Comparison of ENCODE assay signal across 11 cellular contexts in the genomic region with DNA sequence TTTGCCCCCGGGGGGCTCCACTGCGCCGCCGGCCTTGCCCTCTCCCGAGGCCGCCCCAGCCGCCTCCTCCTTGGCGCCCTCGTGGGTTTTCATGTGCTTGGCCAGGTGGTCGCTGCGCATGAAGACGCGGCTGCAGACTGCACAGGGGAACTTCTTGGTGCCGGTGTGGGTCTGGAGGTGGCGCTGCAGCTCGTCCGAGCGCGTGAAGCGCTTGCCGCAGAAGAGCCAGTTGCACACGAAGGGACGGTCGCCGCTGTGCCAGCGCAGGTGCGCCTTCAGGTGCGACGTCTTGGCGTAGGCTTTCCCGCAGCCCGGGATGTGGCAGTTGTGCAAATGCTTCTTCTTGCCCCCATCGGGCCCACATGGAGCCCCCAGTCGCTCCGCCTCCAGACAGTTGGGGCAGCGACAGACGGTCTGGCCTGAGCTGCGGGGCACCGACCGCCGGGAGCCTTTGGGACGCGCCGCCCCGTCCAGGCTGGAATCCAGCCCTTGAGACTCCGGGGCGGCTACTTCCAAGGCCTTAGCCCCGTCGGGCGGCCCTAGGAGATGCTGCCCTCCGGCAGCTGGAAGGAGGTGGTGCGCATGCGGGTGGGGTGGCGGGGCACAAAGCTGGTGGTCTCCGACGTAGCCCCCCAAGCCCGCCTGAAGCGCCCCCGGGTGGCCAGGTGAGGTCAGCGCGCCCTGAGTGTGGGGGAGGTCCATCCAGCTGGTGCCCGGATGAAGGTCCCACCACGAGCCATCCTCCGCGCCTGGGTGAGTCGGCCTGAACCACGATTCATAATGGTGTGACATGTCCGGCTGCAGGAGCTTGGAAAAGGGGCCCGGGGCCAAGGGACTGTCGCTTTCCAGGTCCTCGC. TPM values are rescaled to one million over a fixed set of nuclear protein-coding genes. Genes with fewer than 3 reads are reported as not detected.
DNase-seq lines count a peak whose midpoint lies in the region; ATAC-seq and TF ChIP-seq lines count a peak whose summit lies in the region.
"Had no signal": no experiment of that assay in that cellular context is flagged by ENCODE, and none has a peak within 500 bp of the region (broad histone marks: within the 10 kb centered on the region; RNA-seq: fewer than 3 reads in every experiment).

No MANE protein-coding gene starts in this region.

- H3K4me2 ChIP-seq in SK-N-SH = peak overlapping the region; percentile 26; the same call in 1 of the 2 replicates

- H3F3A ChIP-seq in SK-N-SH (replicated peaks; ENCODE audit: insufficient read depth) = peaks cover 3% of the 10 kb centered on the region

- intact Hi-C loops in left ventricle myocardium inferior (cut with micrococcal nuclease) = loop anchor here (10.0 kb wide), 1 partner anchor 127 kb away; the partner anchor contains the start of gene CDK5RAP3
- intact Hi-C loops in heart right ventricle (cut with DNase I) = loop anchor here in 6 of 10 donors (2.0 to 10.0 kb wide), 6 partner anchors 37 to 170 kb away; partner anchors contain the start of gene PNPO (in 4 of the 6)

- TF ChIP-seq RAD21 in SK-N-SH (IDR thresholded peaks at IDR 0.05; ENCODE audit: low read length) = peak; percentile 57

- CTCF ChIA-PET in SK-N-SH (lab: Yijun Ruan, JAX) = interaction anchor here (0.8 to 33.0 kb wide), 23 partner anchors 5 to 239 kb away, joined by 3 to 1447 read pairs (median 4); partner anchors contain the start of genes LRRC46, MRPL10, OSBPL7 and PNPO

- H3K4me1 ChIP-seq in left ventricle myocardium inferior = peaks cover 30% of the 10 kb centered on the region
- H3K4me1 ChIP-seq in heart right ventricle = peaks cover 5 to 42% (median 13%) of the 10 kb centered on the region in 9 donors
- H3K4me1 ChIP-seq in SK-N-SH (ENCODE audit: control insufficient read depth in 1 of 2, insufficient read depth in 2 of 2, low read depth in 1 of 2, low read length in 1 of 2) = peaks cover 0 to 21% of the 10 kb centered on the region in 2 experiments; a peak in 2 of 4 replicates

- 0 out of 2 replicates have a peak, but pooled peaks cover under 1% of the 10 kb centered on the region for H4K20me1 ChIP-seq in SK-N-SH (ENCODE audit: insufficient read depth)

- 28 to 38% methylated on average over 67 to 71 of the region's 71 CpGs for WGBS in heart right ventricle, 2 donors
- 23% methylated on average over 44 of the region's 71 CpGs for WGBS in SK-N-SH (ENCODE audit: low lambda C conversion rate)

- no peaks in the 10 kb centered on the region for H3K79me2 ChIP-seq in SK-N-SH (ENCODE audit: insufficient read depth)

- peak; percentile 38 for TF ChIP-seq CTCF in left ventricle myocardium inferior (IDR thresholded peaks at IDR 0.05; ENCODE audit: borderline replicate concordance)
- peak in 4 of 9 donors; percentile 22 to 39 (median 33) for TF ChIP-seq CTCF in heart right ventricle (IDR thresholded peaks at IDR 0.05)
- peak; percentile 50 for TF ChIP-seq CTCF in SK-N-SH (IDR thresholded peaks at IDR 0.05)
- TF ChIP-seq CTCF in fibroblast of villous mesenchyme (IDR thresholded peaks at IDR 0.05; ENCODE audit: insufficient read depth, low read depth, low read length) = peak; percentile 9

- H3K27me3 ChIP-seq in left ventricle myocardium inferior (ENCODE audit: low read depth) = peaks cover 91% of the 10 kb centered on the region
- peaks cover 25 to 86% (median 73%) of the 10 kb centered on the region in 7 donors for H3K27me3 ChIP-seq in heart right ventricle
- peaks cover 75% of the 10 kb centered on the region for H3K27me3 ChIP-seq in SK-N-SH (ENCODE audit: insufficient read depth)

- no peak overlapping the region for H2AFZ ChIP-seq in SK-N-SH (ENCODE audit: low read depth)

- H3K9me2 ChIP-seq in SK-N-SH = no peaks in the 10 kb centered on the region

- no peaks in the 10 kb centered on the region for H3K9me3 ChIP-seq in left ventricle myocardium inferior (replicated peaks)
- H3K9me3 ChIP-seq in heart right ventricle = no peaks in the 10 kb centered on the region
- H3K9me3 ChIP-seq in SK-N-SH = no peaks in the 10 kb centered on the region
- H3K9me3 ChIP-seq: sigmoid colon, thyroid gland had no signal

- no peak overlapping the region for H3K9ac ChIP-seq in SK-N-SH

- no peak for TF ChIP-seq EP300 in SK-N-SH (IDR thresholded peaks at IDR 0.05; ENCODE audit: borderline replicate concordance in 1 of 2, low read depth in 1 of 2, low read length in 1 of 2)

- H3K4me3 ChIP-seq in left ventricle myocardium inferior (no peak overlapping the region), heart right ventricle (no peak overlapping the region), SK-N-SH (ENCODE audit: low read depth in 2 of 2, low read length in 1 of 2) (no peak overlapping the region; a peak in 2 of 4 replicates), fibroblast of villous mesenchyme (ENCODE audit: low read depth, low read length) (no peak overlapping the region)
- H3K4me3 ChIP-seq: sigmoid colon, thyroid gland had no signal

- DNase-seq in left ventricle myocardium inferior (no peak), heart right ventricle (no peak), SK-N-SH (peak; percentile 71), fibroblast of villous mesenchyme (ENCODE audit: low read depth) (no peak), NCI-H1417 (lab: John Stamatoyannopoulos, UW) (no peak)
- peak; percentile 15 for DNase-seq in stimulated activated CD4-positive, alpha-beta T cell treated with anti-CD3 and anti-CD28 coated beads, Interleukin-4, amount 100 ng/mL, for 24 hours
- DNase-seq: NCI-H226, sigmoid colon had no signal

- H3K36me3 ChIP-seq in left ventricle myocardium inferior (no peaks in the 10 kb centered on the region), heart right ventricle (no peaks in the 10 kb centered on the region), SK-N-SH (replicated peaks in 1 of 2; ENCODE audit: control insufficient read depth in 1 of 2, insufficient read depth in 2 of 2, low read length in 1 of 2) (no peaks in the 10 kb centered on the region)
- H3K36me3 ChIP-seq: sigmoid colon, thyroid gland had no signal

- no peak for ATAC-seq in heart right ventricle
- ATAC-seq in GM19351 (IDR thresholded peaks at IDR 0.05; ENCODE audit: unreplicated experiment) = no peak
- no peak for ATAC-seq in HG03097 (IDR thresholded peaks at IDR 0.05; ENCODE audit: low FRiP score, unreplicated experiment)

- POLR2A ChIA-PET in SK-N-SH (lab: Yijun Ruan, JAX) = interaction anchor here (1.6 to 2.4 kb wide), 3 partner anchors 10 to 49 kb away, joined by 4 to 10 read pairs (median 4); partner anchors contain the start of gene SP2

- H3K27ac ChIP-seq in left ventricle myocardium inferior (replicated peaks) (no peak overlapping the region), heart right ventricle (no peak overlapping the region), SK-N-SH (ENCODE audit: low read depth in 2 of 2, low read length in 1 of 2) (no peak overlapping the region)
- H3K27ac ChIP-seq: sigmoid colon, thyroid gland had no signal

TF ChIP-seq in SK-N-SH, 30 proteins besides CTCF, POLR2A, EP300 and RAD21:
- TF ChIP-seq, protein P1, sequence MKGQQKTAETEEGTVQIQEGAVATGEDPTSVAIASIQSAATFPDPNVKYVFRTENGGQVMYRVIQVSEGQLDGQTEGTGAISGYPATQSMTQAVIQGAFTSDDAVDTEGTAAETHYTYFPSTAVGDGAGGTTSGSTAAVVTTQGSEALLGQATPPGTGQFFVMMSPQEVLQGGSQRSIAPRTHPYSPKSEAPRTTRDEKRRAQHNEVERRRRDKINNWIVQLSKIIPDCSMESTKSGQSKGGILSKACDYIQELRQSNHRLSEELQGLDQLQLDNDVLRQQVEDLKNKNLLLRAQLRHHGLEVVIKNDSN (IDR thresholded peaks at IDR 0.05; ENCODE audit: borderline replicate concordance, low read depth) = no peak
- peak; percentile 63 for TF ChIP-seq SMC3 (IDR thresholded peaks at IDR 0.05; ENCODE audit: low read depth, low read length)
- TF ChIP-seq GATA2 (CRISPR knock-in tag; IDR thresholded peaks at IDR 0.05) = no peak

RNA-seq across cellular contexts. Expression of gene SP6, which starts 3.4 kb away (rescaled TPM):
- total RNA-seq in left ventricle myocardium inferior (0.16 TPM), heart right ventricle (under 1 TPM; 0.05 to 0.51 (median 0.20) TPM), fibroblast of villous mesenchyme (under 0.01 TPM in 2 replicates)
- polyA plus RNA-seq in heart right ventricle (1 to 10 TPM in 1 of 2 donors, under 1 TPM in 1; 0.22 to 1.9 TPM), SK-N-SH (2012; rRNA removed) (0.03 TPM in 2 replicates)
- 0.03 and 0.05 TPM in 2 replicates for polyA plus RNA-seq in SK-N-SH (2012; cell fraction: cytosol; rRNA removed)
- polyA plus RNA-seq in SK-N-SH (2012; cell fraction: nucleus; rRNA removed) = 0.06 and 0.09 TPM in 2 replicates

RNA-seq across cellular contexts. Expression of gene SCRN2, which starts 6.5 kb away (rescaled TPM):
- 27.1 TPM for total RNA-seq in left ventricle myocardium inferior
- total RNA-seq in heart right ventricle = 10 to 100 TPM; 25.6 to 38.2 (median 34.5) TPM
- 10 to 100 TPM; 20.6 to 82.5 TPM for polyA plus RNA-seq in heart right ventricle
- polyA plus RNA-seq in SK-N-SH (2012; rRNA removed) = 135 and 139 TPM in 2 replicates
- 62.5 and 80.7 TPM in 2 replicates for polyA plus RNA-seq in SK-N-SH (2012; cell fraction: cytosol; rRNA removed)
- 636 and 666 TPM in 2 replicates for polyA plus RNA-seq in SK-N-SH (2012; cell fraction: nucleus; rRNA removed)
- total RNA-seq in fibroblast of villous mesenchyme = 25.0 and 33.2 TPM in 2 replicates

RNA-seq across cellular contexts. Expression of gene LRRC46, which starts 16.1 kb away (rescaled TPM):
- total RNA-seq in left ventricle myocardium inferior (0.63 TPM), heart right ventricle (under 1 TPM in 7 of 10 donors, not detected in 3; 0.14 to 0.53 (median 0.34) TPM), fibroblast of villous mesenchyme (under 0.01 and 0.32 TPM in 2 replicates)
- polyA plus RNA-seq in heart right ventricle (under 1 TPM; 0.19 to 0.95 TPM), SK-N-SH (2012; rRNA removed) (1.6 and 1.8 TPM in 2 replicates)
- 0.86 and 0.89 TPM in 2 replicates for polyA plus RNA-seq in SK-N-SH (2012; cell fraction: cytosol; rRNA removed)
- 4.2 and 4.8 TPM in 2 replicates for polyA plus RNA-seq in SK-N-SH (2012; cell fraction: nucleus; rRNA removed)

RNA-seq across cellular contexts. Expression of gene MRPL10, which starts 16.2 kb away (rescaled TPM):
- total RNA-seq in left ventricle myocardium inferior = 60.5 TPM
- total RNA-seq in heart right ventricle = 10 to 100 TPM; 44.8 to 72.3 (median 62.9) TPM
- polyA plus RNA-seq in heart right ventricle = 10 to 100 TPM; 44.2 to 63.6 TPM
- 133 and 136 TPM in 2 replicates for polyA plus RNA-seq in SK-N-SH (2012; rRNA removed)
- polyA plus RNA-seq in SK-N-SH (2012; cell fraction: cytosol; rRNA removed) = 87.3 and 111 TPM in 2 replicates
- polyA plus RNA-seq in SK-N-SH (2012; cell fraction: nucleus; rRNA removed) = 85.4 and 108 TPM in 2 replicates
- 20.7 and 24.5 TPM in 2 replicates for total RNA-seq in fibroblast of villous mesenchyme

RNA-seq across cellular contexts. Expression of gene OSBPL7, which starts 26.0 kb away (rescaled TPM):
- total RNA-seq in left ventricle myocardium inferior (4.4 TPM), heart right ventricle (1 to 10 TPM; 2.8 to 8.7 (median 5.1) TPM), fibroblast of villous mesenchyme (6.9 and 13.5 TPM in 2 replicates)
- polyA plus RNA-seq in heart right ventricle (1 to 10 TPM; 3.1 to 9.6 TPM), SK-N-SH (2012; rRNA removed) (23.7 and 24.7 TPM in 2 replicates)
- 7.5 and 14.8 TPM in 2 replicates for polyA plus RNA-seq in SK-N-SH (2012; cell fraction: cytosol; rRNA removed)
- 164 and 209 TPM in 2 replicates for polyA plus RNA-seq in SK-N-SH (2012; cell fraction: nucleus; rRNA removed)

Comparison
In these comparisons a context has a peak if more than half of its experiments do, and no peak if none do; other contexts are left out.
1. DNase-seq: peak in SK-N-SH (single experiment) and stimulated activated CD4-positive, alpha-beta T cell treated with anti-CD3 and anti-CD28 coated beads, Interleukin-4, amount 100 ng/mL, for 24 hours (single experiment); none in left ventricle myocardium inferior (single experiment), heart right ventricle (0 of 2), fibroblast of villous mesenchyme (single experiment) and NCI-H1417 (0 of 3).